Comparison of ENCODE assay signal across 15 cellular contexts in genomic region chr1:107593436-107594209, GRCh38.
A peak's percentile ranks its signal among the peaks of the same experiment; 100 is the strongest.
DNase-seq lines count a peak whose midpoint lies in the region; ATAC-seq, FAIRE-seq and TF ChIP-seq lines count a peak whose summit lies in the region.
"Had no signal": no experiment of that assay in that cellular context is flagged by ENCODE, and none has a peak within 500 bp of the region (broad histone marks: within the 10 kb centered on the region; RNA-seq: fewer than 3 reads in every experiment).

No MANE protein-coding gene starts in this region.

- peak; percentile 48 for ATAC-seq in Right ventricle myocardium superior (ENCODE audit: poor library complexity)
- ATAC-seq in Right ventricle myocardium inferior: no peak
- no peak for ATAC-seq in T-helper 17 cell
- ATAC-seq in upper lobe of right lung: peak; percentile 26
- ATAC-seq: HCT116, psoas muscle had no signal

- H3K4me3 ChIP-seq in keratinocyte (ENCODE audit: control insufficient read depth in 2 of 3, extremely low read depth in 1 of 3, insufficient read depth in 2 of 3, low read depth in 1 of 3, low read length in 3 of 3) (peak overlapping the region in 1 of 3 experiments; percentile 19), upper lobe of right lung (no peak overlapping the region)
- H3K4me3 ChIP-seq: psoas muscle, thyroid gland had no signal

- dilution Hi-C loops in keratinocyte (cut with MboI; ENCODE audit: extremely low pct_ligation_motif_present, low sequenced_read_pairs): no loop called here

- DNase-seq in Right ventricle myocardium superior (no peak), Right ventricle myocardium inferior (ENCODE audit: missing footprints) (no peak), T-helper 17 cell (no peak), keratinocyte (ENCODE audit: low read depth, low spot score) (no peak), upper lobe of right lung (no peak), C1 segment of cervical spinal cord (lab: John Stamatoyannopoulos, UW) (no peak), OCI-M2 (lab: John Stamatoyannopoulos, UW; ENCODE audit: unreplicated experiment) (no peak), HuH-7.5 (ENCODE audit: low spot score) (no peak)
- DNase-seq: activated CD4-positive, alpha-beta T cell treated with anti-CD3 and anti-CD28 coated beads, Interleukin-2, amount 10 ng/mL, durations not matched to agents 7 days and 5 days; effector memory CD4-positive, alpha-beta T cell; NCI-H1105; psoas muscle; thyroid gland had no signal

- H3K27ac Mint-ChIP-seq in T-helper 17 cell: peak overlapping the region; percentile 6
- H3K27ac Mint-ChIP-seq: activated CD4-positive, alpha-beta T cell treated with anti-CD3 and anti-CD28 coated beads, Interleukin-2, amount 10 ng/mL, durations not matched to agents 7 days and 5 days had no signal

- FAIRE-seq in keratinocyte (lab: Jason Lieb, UNC): no peak
- FAIRE-seq: islet of Langerhans had no signal

- no peak for TF ChIP-seq CTCF in keratinocyte (optimal IDR thresholded peaks at IDR 0.05 in 1 of 3, IDR thresholded peaks at IDR 0.05 in 1 of 3, conservative IDR thresholded peaks at IDR 0.05 in 1 of 3; ENCODE audit: extremely low read depth in 1 of 3, insufficient read depth in 2 of 3, low read length in 3 of 3)
- TF ChIP-seq CTCF in upper lobe of right lung (IDR thresholded peaks at IDR 0.05): no peak

- H3K4me1 Mint-ChIP-seq in T-helper 17 cell: peaks cover 10% of the 10 kb centered on the region

- H4K20me1 ChIP-seq in keratinocyte (ENCODE audit: control insufficient read depth, extremely low read depth, insufficient read depth, low read length): no peaks in the 10 kb centered on the region

- H3K9me3 ChIP-seq in T-helper 17 cell (ENCODE audit: control insufficient read depth, low read length, poor library complexity, severe bottlenecking): no peaks in the 10 kb centered on the region
- no peaks in the 10 kb centered on the region for H3K9me3 ChIP-seq in keratinocyte (ENCODE audit: control insufficient read depth, low read depth, low read length)
- no peaks in the 10 kb centered on the region for H3K9me3 ChIP-seq in upper lobe of right lung
- H3K9me3 ChIP-seq: psoas muscle, thyroid gland had no signal

- H3K4me2 ChIP-seq in keratinocyte (ENCODE audit: control insufficient read depth, extremely low read depth, insufficient read depth, low read depth, low read length): peak overlapping the region; percentile 56

- intact Hi-C loops in Right ventricle myocardium superior (cut with DNase I): no loop called here
- intact Hi-C loops in Right ventricle myocardium inferior (cut with DNase I): no loop called here
- intact Hi-C loops in upper lobe of right lung (cut with DNase I): no loop called here

- H3K9ac ChIP-seq in keratinocyte (ENCODE audit: control insufficient read depth, extremely low read depth, insufficient read depth, low read length): no peak overlapping the region

- no peak overlapping the region for H3K4me3 Mint-ChIP-seq in T-helper 17 cell
- H3K4me3 Mint-ChIP-seq: activated CD4-positive, alpha-beta T cell treated with anti-CD3 and anti-CD28 coated beads, Interleukin-2, amount 10 ng/mL, durations not matched to agents 7 days and 5 days had no signal

- H2AFZ ChIP-seq in keratinocyte (ENCODE audit: control insufficient read depth, low read length): no peak overlapping the region

- no peaks in the 10 kb centered on the region for H3K36me3 Mint-ChIP-seq in T-helper 17 cell (ENCODE audit: low read depth)

- no peaks in the 10 kb centered on the region for H3K9me1 ChIP-seq in keratinocyte (ENCODE audit: control insufficient read depth, extremely low read depth, insufficient read depth, low read length)

- H3K79me2 ChIP-seq in keratinocyte (ENCODE audit: control insufficient read depth, insufficient read depth, low read length): no peaks in the 10 kb centered on the region

- H3K27me3 ChIP-seq in keratinocyte (ENCODE audit: control insufficient read depth, extremely low read depth, insufficient read depth, low read length) (no peaks in the 10 kb centered on the region), upper lobe of right lung (no peaks in the 10 kb centered on the region)
- H3K27me3 ChIP-seq: thyroid gland had no signal

- peak overlapping the region; percentile 38 for H3K27ac ChIP-seq in keratinocyte (ENCODE audit: control insufficient read depth, insufficient read depth, low read length)
- no peak overlapping the region for H3K27ac ChIP-seq in upper lobe of right lung
- H3K27ac ChIP-seq: psoas muscle, thyroid gland had no signal

- H3K4me1 ChIP-seq in keratinocyte (ENCODE audit: control insufficient read depth, extremely low read depth, insufficient read depth, low read length): peaks cover 15% of the 10 kb centered on the region
- no peaks in the 10 kb centered on the region for H3K4me1 ChIP-seq in upper lobe of right lung
- H3K4me1 ChIP-seq: psoas muscle, thyroid gland had no signal

- H3K36me3 ChIP-seq in keratinocyte (ENCODE audit: control insufficient read depth in 2 of 2, extremely low read depth in 1 of 2, insufficient read depth in 2 of 2, low read length in 2 of 2) (no peaks in the 10 kb centered on the region), upper lobe of right lung (no peaks in the 10 kb centered on the region)
- H3K36me3 ChIP-seq: thyroid gland had no signal

- no peaks in the 10 kb centered on the region for H3K27me3 Mint-ChIP-seq in T-helper 17 cell
- H3K27me3 Mint-ChIP-seq: activated CD4-positive, alpha-beta T cell treated with anti-CD3 and anti-CD28 coated beads, Interleukin-2, amount 10 ng/mL, durations not matched to agents 7 days and 5 days had no signal

Comparison
In these comparisons a context has a peak if more than half of its experiments do, and no peak if none do; other contexts are left out.
1. ATAC-seq: peak in Right ventricle myocardium superior (single experiment) and upper lobe of right lung (single experiment); none in Right ventricle myocardium inferior (single experiment) and T-helper 17 cell (single experiment).